ENCODE assay signal across 1 cellular context in the genomic region with DNA sequence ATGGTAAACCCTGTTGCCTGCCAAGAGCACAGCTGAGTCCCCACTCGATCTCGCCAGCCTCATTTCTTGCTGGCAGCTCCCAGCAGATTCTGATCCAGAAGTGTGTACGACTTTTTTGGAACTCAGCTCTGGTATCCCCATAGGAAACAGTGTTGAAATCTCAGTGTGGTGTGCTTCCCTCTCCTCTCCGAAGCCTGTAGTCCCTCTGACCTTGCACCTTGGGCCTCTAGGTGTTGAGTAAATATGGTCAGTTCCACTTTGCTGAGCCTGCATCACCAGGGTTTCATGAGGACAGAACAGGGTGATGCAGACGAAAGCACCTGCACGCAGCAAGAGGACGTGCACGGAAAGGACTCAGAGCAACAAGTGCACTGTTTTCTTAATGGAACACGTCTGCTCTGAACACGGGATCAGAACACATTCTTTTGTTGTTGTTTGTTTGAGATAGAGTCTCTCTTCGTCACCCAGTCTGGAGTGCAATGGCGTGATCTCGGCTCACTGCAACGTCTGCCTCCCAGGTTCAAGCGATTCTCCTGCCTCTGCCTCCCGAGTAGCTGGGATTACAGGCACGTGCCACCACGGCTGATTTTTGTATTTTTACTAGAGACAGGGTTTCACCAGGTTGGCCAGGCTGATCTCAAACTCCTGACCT.
TF ChIP-seq lines count a peak whose summit lies in the region.

No MANE protein-coding gene starts in this region.

TF ChIP-seq in HepG2, 621 proteins besides CTCF, POLR2A, EP300 and RAD21 (continued from another document and continues in another):
- TF ChIP-seq, protein P1, sequence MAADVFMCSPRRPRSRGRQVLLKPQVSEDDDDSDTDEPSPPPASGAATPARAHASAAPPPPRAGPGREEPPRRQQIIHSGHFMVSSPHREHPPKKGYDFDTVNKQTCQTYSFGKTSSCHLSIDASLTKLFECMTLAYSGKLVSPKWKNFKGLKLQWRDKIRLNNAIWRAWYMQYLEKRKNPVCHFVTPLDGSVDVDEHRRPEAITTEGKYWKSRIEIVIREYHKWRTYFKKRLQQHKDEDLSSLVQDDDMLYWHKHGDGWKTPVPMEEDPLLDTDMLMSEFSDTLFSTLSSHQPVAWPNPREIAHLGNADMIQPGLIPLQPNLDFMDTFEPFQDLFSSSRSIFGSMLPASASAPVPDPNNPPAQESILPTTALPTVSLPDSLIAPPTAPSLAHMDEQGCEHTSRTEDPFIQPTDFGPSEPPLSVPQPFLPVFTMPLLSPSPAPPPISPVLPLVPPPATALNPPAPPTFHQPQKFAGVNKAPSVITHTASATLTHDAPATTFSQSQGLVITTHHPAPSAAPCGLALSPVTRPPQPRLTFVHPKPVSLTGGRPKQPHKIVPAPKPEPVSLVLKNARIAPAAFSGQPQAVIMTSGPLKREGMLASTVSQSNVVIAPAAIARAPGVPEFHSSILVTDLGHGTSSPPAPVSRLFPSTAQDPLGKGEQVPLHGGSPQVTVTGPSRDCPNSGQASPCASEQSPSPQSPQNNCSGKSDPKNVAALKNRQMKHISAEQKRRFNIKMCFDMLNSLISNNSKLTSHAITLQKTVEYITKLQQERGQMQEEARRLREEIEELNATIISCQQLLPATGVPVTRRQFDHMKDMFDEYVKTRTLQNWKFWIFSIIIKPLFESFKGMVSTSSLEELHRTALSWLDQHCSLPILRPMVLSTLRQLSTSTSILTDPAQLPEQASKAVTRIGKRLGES (CRISPR knock-in tag; IDR thresholded peaks at IDR 0.05; ENCODE audit: borderline replicate concordance), result no peak
- TF ChIP-seq AGO1 (IDR thresholded peaks at IDR 0.05; ENCODE audit: low read depth, low read length, poor library complexity, severe bottlenecking), result no peak
- peak; percentile 77 for TF ChIP-seq SOX13 (IDR thresholded peaks at IDR 0.05)
- TF ChIP-seq SOX13 (CRISPR knock-in tag; conservative IDR thresholded peaks at IDR 0.05 in 1 of 2, IDR thresholded peaks at IDR 0.05 in 1 of 2), result peak in 1 of 2 experiments; percentile 93; a peak in 2 of 4 replicates
- peak; percentile 83 for TF ChIP-seq CREM (IDR thresholded peaks at IDR 0.05)
- TF ChIP-seq CREM (CRISPR knock-in tag; IDR thresholded peaks at IDR 0.05), result no peak
- TF ChIP-seq ZMYM4 (CRISPR knock-in tag; IDR thresholded peaks at IDR 0.05), result peak; percentile 69
- TF ChIP-seq, protein P2, sequence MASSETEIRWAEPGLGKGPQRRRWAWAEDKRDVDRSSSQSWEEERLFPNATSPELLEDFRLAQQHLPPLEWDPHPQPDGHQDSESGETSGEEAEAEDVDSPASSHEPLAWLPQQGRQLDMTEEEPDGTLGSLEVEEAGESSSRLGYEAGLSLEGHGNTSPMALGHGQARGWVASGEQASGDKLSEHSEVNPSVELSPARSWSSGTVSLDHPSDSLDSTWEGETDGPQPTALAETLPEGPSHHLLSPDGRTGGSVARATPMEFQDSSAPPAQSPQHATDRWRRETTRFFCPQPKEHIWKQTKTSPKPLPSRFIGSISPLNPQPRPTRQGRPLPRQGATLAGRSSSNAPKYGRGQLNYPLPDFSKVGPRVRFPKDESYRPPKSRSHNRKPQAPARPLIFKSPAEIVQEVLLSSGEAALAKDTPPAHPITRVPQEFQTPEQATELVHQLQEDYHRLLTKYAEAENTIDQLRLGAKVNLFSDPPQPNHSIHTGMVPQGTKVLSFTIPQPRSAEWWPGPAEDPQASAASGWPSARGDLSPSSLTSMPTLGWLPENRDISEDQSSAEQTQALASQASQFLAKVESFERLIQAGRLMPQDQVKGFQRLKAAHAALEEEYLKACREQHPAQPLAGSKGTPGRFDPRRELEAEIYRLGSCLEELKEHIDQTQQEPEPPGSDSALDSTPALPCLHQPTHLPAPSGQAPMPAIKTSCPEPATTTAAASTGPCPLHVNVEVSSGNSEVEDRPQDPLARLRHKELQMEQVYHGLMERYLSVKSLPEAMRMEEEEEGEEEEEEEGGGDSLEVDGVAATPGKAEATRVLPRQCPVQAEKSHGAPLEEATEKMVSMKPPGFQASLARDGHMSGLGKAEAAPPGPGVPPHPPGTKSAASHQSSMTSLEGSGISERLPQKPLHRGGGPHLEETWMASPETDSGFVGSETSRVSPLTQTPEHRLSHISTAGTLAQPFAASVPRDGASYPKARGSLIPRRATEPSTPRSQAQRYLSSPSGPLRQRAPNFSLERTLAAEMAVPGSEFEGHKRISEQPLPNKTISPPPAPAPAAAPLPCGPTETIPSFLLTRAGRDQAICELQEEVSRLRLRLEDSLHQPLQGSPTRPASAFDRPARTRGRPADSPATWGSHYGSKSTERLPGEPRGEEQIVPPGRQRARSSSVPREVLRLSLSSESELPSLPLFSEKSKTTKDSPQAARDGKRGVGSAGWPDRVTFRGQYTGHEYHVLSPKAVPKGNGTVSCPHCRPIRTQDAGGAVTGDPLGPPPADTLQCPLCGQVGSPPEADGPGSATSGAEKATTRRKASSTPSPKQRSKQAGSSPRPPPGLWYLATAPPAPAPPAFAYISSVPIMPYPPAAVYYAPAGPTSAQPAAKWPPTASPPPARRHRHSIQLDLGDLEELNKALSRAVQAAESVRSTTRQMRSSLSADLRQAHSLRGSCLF (CRISPR knock-in tag; IDR thresholded peaks at IDR 0.05; ENCODE audit: borderline replicate concordance), result no peak
- TF ChIP-seq, protein P3, sequence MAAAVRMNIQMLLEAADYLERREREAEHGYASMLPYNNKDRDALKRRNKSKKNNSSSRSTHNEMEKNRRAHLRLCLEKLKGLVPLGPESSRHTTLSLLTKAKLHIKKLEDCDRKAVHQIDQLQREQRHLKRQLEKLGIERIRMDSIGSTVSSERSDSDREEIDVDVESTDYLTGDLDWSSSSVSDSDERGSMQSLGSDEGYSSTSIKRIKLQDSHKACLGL (CRISPR knock-in tag; IDR thresholded peaks at IDR 0.05), result no peak; the same call in 1 of the 2 replicates
- TF ChIP-seq HOXA3 (CRISPR knock-in tag; IDR thresholded peaks at IDR 0.05), result peak; percentile 95
- TF ChIP-seq NFKB2 (CRISPR knock-in tag; IDR thresholded peaks at IDR 0.05; ENCODE audit: borderline replicate concordance), result peak; percentile 46; the same call in 1 of the 2 replicates
- TF ChIP-seq RORA (CRISPR knock-in tag; IDR thresholded peaks at IDR 0.05), result no peak
- no peak for TF ChIP-seq ZNF75D (CRISPR knock-in tag; IDR thresholded peaks at IDR 0.05; ENCODE audit: borderline replicate concordance)
- TF ChIP-seq KDM1A (CRISPR knock-in tag; IDR thresholded peaks at IDR 0.05), result peak; percentile 93
- TF ChIP-seq MIER2 (CRISPR knock-in tag; IDR thresholded peaks at IDR 0.05), result peak; percentile 77; the same call in 1 of the 2 replicates
- TF ChIP-seq, protein P4, sequence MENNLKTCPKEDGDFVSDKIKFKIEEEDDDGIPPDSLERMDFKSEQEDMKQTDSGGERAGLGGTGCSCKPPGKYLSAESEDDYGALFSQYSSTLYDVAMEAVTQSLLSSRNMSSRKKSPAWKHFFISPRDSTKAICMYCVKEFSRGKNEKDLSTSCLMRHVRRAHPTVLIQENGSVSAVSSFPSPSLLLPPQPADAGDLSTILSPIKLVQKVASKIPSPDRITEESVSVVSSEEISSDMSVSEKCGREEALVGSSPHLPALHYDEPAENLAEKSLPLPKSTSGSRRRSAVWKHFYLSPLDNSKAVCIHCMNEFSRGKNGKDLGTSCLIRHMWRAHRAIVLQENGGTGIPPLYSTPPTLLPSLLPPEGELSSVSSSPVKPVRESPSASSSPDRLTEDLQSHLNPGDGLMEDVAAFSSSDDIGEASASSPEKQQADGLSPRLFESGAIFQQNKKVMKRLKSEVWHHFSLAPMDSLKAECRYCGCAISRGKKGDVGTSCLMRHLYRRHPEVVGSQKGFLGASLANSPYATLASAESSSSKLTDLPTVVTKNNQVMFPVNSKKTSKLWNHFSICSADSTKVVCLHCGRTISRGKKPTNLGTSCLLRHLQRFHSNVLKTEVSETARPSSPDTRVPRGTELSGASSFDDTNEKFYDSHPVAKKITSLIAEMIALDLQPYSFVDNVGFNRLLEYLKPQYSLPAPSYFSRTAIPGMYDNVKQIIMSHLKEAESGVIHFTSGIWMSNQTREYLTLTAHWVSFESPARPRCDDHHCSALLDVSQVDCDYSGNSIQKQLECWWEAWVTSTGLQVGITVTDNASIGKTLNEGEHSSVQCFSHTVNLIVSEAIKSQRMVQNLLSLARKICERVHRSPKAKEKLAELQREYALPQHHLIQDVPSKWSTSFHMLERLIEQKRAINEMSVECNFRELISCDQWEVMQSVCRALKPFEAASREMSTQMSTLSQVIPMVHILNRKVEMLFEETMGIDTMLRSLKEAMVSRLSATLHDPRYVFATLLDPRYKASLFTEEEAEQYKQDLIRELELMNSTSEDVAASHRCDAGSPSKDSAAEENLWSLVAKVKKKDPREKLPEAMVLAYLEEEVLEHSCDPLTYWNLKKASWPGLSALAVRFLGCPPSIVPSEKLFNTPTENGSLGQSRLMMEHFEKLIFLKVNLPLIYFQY (CRISPR knock-in tag; IDR thresholded peaks at IDR 0.05; ENCODE audit: borderline replicate concordance), result peak; percentile 79
- no peak for TF ChIP-seq ZFP36 (IDR thresholded peaks at IDR 0.05; ENCODE audit: borderline replicate concordance, low read depth, low read length, partially characterized antibody)
- TF ChIP-seq, protein P5, sequence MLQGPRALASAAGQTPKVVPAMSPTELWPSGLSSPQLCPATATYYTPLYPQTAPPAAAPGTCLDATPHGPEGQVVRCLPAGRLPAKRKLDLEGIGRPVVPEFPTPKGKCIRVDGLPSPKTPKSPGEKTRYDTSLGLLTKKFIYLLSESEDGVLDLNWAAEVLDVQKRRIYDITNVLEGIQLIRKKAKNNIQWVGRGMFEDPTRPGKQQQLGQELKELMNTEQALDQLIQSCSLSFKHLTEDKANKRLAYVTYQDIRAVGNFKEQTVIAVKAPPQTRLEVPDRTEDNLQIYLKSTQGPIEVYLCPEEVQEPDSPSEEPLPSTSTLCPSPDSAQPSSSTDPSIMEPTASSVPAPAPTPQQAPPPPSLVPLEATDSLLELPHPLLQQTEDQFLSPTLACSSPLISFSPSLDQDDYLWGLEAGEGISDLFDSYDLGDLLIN (CRISPR knock-in tag; IDR thresholded peaks at IDR 0.05; ENCODE audit: borderline replicate concordance), result no peak
- no peak for TF ChIP-seq HOXA7 (CRISPR knock-in tag; IDR thresholded peaks at IDR 0.05)
- TF ChIP-seq GABPB1 (CRISPR knock-in tag; IDR thresholded peaks at IDR 0.05), result peak; percentile 32; the same call in 1 of the 2 replicates
- TF ChIP-seq ARID2 (CRISPR knock-in tag; IDR thresholded peaks at IDR 0.05; ENCODE audit: borderline replicate concordance), result no peak
- no peak for TF ChIP-seq RELA (CRISPR knock-in tag; IDR thresholded peaks at IDR 0.05)
- TF ChIP-seq, protein P6, sequence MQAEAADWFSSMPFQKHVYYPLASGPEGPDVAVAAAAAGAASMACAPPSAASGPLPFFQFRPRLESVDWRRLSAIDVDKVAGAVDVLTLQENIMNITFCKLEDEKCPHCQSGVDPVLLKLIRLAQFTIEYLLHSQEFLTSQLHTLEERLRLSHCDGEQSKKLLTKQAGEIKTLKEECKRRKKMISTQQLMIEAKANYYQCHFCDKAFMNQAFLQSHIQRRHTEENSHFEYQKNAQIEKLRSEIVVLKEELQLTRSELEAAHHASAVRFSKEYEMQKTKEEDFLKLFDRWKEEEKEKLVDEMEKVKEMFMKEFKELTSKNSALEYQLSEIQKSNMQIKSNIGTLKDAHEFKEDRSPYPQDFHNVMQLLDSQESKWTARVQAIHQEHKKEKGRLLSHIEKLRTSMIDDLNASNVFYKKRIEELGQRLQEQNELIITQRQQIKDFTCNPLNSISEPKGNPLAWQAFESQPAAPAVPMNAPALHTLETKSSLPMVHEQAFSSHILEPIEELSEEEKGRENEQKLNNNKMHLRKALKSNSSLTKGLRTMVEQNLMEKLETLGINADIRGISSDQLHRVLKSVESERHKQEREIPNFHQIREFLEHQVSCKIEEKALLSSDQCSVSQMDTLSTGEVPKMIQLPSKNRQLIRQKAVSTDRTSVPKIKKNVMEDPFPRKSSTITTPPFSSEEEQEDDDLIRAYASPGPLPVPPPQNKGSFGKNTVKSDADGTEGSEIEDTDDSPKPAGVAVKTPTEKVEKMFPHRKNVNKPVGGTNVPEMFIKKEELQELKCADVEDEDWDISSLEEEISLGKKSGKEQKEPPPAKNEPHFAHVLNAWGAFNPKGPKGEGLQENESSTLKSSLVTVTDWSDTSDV (CRISPR knock-in tag; IDR thresholded peaks at IDR 0.05), result no peak
- no peak for TF ChIP-seq KDM5A (IDR thresholded peaks at IDR 0.05; ENCODE audit: borderline replicate concordance, low read length)
- TF ChIP-seq DMAP1 (CRISPR knock-in tag; IDR thresholded peaks at IDR 0.05), result peak; percentile 80
- peak; percentile 20 for TF ChIP-seq ZNF160 (CRISPR knock-in tag; IDR thresholded peaks at IDR 0.05)
- 0 out of 2 replicates have a peak, but pooled peaks have one; percentile 40 for TF ChIP-seq SAFB2 (CRISPR knock-in tag; IDR thresholded peaks at IDR 0.05; ENCODE audit: borderline replicate concordance, low read depth)
- no peak for TF ChIP-seq SMAD1 (CRISPR knock-in tag; IDR thresholded peaks at IDR 0.05; ENCODE audit: borderline replicate concordance, low read depth)
- TF ChIP-seq ZKSCAN5 (CRISPR knock-in tag; IDR thresholded peaks at IDR 0.05), result no peak
- TF ChIP-seq LCORL (IDR thresholded peaks at IDR 0.05), result no peak
- TF ChIP-seq LCORL (CRISPR knock-in tag; IDR thresholded peaks at IDR 0.05), result peak; percentile 94
- peak; percentile 67; the same call in 1 of the 2 replicates for TF ChIP-seq AKAP8 (CRISPR knock-in tag; IDR thresholded peaks at IDR 0.05)
- peak; percentile 67; the same call in 1 of the 2 replicates for TF ChIP-seq SP5 (CRISPR knock-in tag; IDR thresholded peaks at IDR 0.05; ENCODE audit: borderline replicate concordance, low read depth)
- TF ChIP-seq ZNF10 (CRISPR knock-in tag; IDR thresholded peaks at IDR 0.05; ENCODE audit: borderline replicate concordance, low read depth), result no peak
- 0 out of 2 replicates have a peak, but pooled peaks have one; percentile 63 for TF ChIP-seq ZBTB3 (CRISPR knock-in tag; IDR thresholded peaks at IDR 0.05; ENCODE audit: borderline replicate concordance, low read depth)
- TF ChIP-seq SP1 (IDR thresholded peaks at IDR 0.05), result no peak
- TF ChIP-seq SP1 (CRISPR knock-in tag; IDR thresholded peaks at IDR 0.05), result no peak
- TF ChIP-seq ZNF615 (CRISPR knock-in tag; IDR thresholded peaks at IDR 0.05; ENCODE audit: borderline replicate concordance), result peak; percentile 73; the same call in 1 of the 2 replicates
- TF ChIP-seq ZMAT3 (CRISPR knock-in tag; conservative IDR thresholded peaks at IDR 0.05), result 0 out of 2 replicates have a peak, but pooled peaks have one; percentile 53
- no peak for TF ChIP-seq ZEB1 (IDR thresholded peaks at IDR 0.05; ENCODE audit: insufficient replicate concordance, low read depth)
